8 cellular contexts compared by ENCODE assay signal in the genomic region with DNA sequence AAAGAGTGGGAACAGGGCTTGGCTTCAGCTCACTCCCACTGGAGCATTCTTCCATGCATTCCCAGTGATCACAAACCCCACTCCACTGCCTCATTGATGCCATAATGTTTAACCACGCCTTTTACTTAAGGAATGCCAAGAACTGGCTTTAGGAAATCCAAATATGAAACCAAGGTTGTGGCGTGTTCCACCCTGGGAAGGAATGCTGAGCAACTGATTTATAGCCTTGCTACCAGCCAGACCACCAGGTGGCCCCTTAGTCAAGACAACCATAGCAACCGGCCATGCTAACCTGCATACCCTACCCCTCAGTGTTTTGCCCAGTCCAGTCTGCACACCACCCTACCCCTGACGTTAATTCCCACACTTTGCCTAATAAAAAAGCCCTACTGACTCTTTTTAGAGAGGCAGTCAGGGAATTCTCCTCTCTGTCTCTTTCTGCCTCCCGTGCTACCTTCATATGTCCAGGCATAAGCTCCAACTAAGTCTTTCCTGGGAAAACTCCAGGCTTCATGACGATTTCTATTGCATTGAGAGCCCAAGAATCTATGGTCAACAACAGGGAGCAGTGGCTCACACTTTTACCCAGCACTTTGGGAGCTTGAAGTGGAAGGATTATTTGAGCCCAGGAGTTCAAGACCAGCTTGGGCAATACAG. TPM values are rescaled to one million over a fixed set of nuclear protein-coding genes. Genes with fewer than 3 reads are reported as not detected.
A peak's percentile ranks its signal among the peaks of the same experiment; 100 is the strongest.
DNase-seq lines count a peak whose midpoint lies in the region; TF ChIP-seq lines count a peak whose summit lies in the region.

No MANE protein-coding gene starts in this region.

- POLR2A ChIA-PET in A673 (lab: Charles Lee; ENCODE audit: low non-redundant PET): no interaction called here

- peak; percentile 55 for DNase-seq in A673 (ENCODE audit: low spot score)
- peak; percentile 40 for DNase-seq in HFF-Myc (ENCODE audit: extremely low read depth, low read depth)
- DNase-seq in astrocyte of the spinal cord (ENCODE audit: low read depth, low spot score): peak; percentile 54
- peak; percentile 31 for DNase-seq in kidney glomerular epithelial cell (lab: John Stamatoyannopoulos, UW)
- no peak for DNase-seq in putamen (ENCODE audit: low spot score)
- DNase-seq in SIG-M5 (lab: John Stamatoyannopoulos, UW): no peak
- no peak for DNase-seq in activated naive CD4-positive, alpha-beta T cell treated with anti-CD3 and anti-CD28 coated beads, Interleukin-2, amount 50 U/mL, for 16 hours
- no peak for DNase-seq in NCI-H510A (lab: John Stamatoyannopoulos, UW)

- no TSS peak for BruUV-seq in A673 (replicated peaks; lab: Mats Ljungman, UMichigan)

- peaks cover 5% of the 10 kb centered on the region for H3K4me1 ChIP-seq in A673 (ENCODE audit: insufficient read depth, low read length, poor library complexity, severe bottlenecking)

- H3K4me3 ChIP-seq in A673 (ENCODE audit: low read depth, low read length, poor library complexity, severe bottlenecking) (no peak overlapping the region), HFF-Myc (replicated peaks; ENCODE audit: low read depth, low read length) (no peak overlapping the region), astrocyte of the spinal cord (ENCODE audit: low read depth, low read length) (no peak overlapping the region)

- H3K9me3 ChIP-seq in A673 (ENCODE audit: low read depth, low read length, poor library complexity, severe bottlenecking): no peaks in the 10 kb centered on the region

- in situ Hi-C loops in astrocyte of the spinal cord (cut with HindIII; ENCODE audit: low sequenced_read_pairs): no loop called here

- intact Hi-C loops in A673 (cut with micrococcal nuclease; ENCODE audit: unreplicated experiment): no loop called here

- no peak overlapping the region for H3K27ac ChIP-seq in A673 (ENCODE audit: low read depth, low read length, poor library complexity, severe bottlenecking)

- no peaks in the 10 kb centered on the region for H3K27me3 ChIP-seq in A673 (replicated peaks; ENCODE audit: insufficient read depth, low read depth, low read length, poor library complexity)

- TF ChIP-seq CTCF in A673 (conservative IDR thresholded peaks at IDR 0.05; ENCODE audit: low read depth, low read length): peak; percentile 39
- TF ChIP-seq CTCF in HFF-Myc (IDR thresholded peaks at IDR 0.05; ENCODE audit: low read depth, low read length, missing control alignments): peak; percentile 23
- TF ChIP-seq CTCF in astrocyte of the spinal cord (IDR thresholded peaks at IDR 0.05; ENCODE audit: low read depth, low read length): peak; percentile 44

- H3K36me3 ChIP-seq in A673 (ENCODE audit: insufficient read depth, low read length, poor library complexity, severe bottlenecking): no peaks in the 10 kb centered on the region

- CTCF ChIA-PET in A673 (lab: Charles Lee): no interaction called here

RNA-seq across cellular contexts. Expression of a gene that starts 27.0 kb away (rescaled TPM):
- total RNA-seq in A673 (2021): 317 and 318 TPM in 2 replicates

Comparison
In these comparisons a context has a peak if more than half of its experiments do, and no peak if none do; other contexts are left out.
1. DNase-seq: peak in A673 (single experiment), HFF-Myc (single experiment), astrocyte of the spinal cord (single experiment) and kidney glomerular epithelial cell (single experiment); none in putamen (single experiment), SIG-M5 (single experiment), activated naive CD4-positive, alpha-beta T cell treated with anti-CD3 and anti-CD28 coated beads, Interleukin-2, amount 50 U/mL, for 16 hours (single experiment) and NCI-H510A (single experiment).
2. Peak in every context shown above with its lines, with median percentiles within 50 percentile points of each other: CTCF ChIP-seq.